Comparison of ENCODE assay signal across 22 cellular contexts in genomic region chr2:183186296-183186695, GRCh38.
"Had no signal": no experiment of that assay in that cellular context is flagged by ENCODE, and none has a peak within 500 bp of the region (broad histone marks: within the 10 kb centered on the region; RNA-seq: fewer than 3 reads in every experiment).

No MANE protein-coding gene starts in this region.

- H3K9me3 Mint-ChIP-seq: effector memory CD8-positive, alpha-beta T cell had no signal

- H3K4me3 ChIP-seq: breast epithelium, gastroesophageal sphincter, heart right ventricle, vagina had no signal

- H3K27ac ChIP-seq: breast epithelium, gastroesophageal sphincter, heart right ventricle, vagina had no signal

- H3K4me1 ChIP-seq: breast epithelium, gastroesophageal sphincter, heart right ventricle, vagina had no signal

- DNase-seq: activated CD4-positive, alpha-beta T cell treated with anti-CD3 and anti-CD28 coated beads, Interleukin-2, amount 10 ng/mL, durations not matched to agents 24 days and 14 days; activated CD4-positive, CD25-positive, alpha-beta regulatory T cell; activated CD8-positive, alpha-beta T cell treated with anti-CD3 and anti-CD28 coated beads for 36 hours; activated naive CD4-positive, alpha-beta T cell; activated naive CD8-positive, alpha-beta T cell treated with anti-CD3 and anti-CD28 coated beads, Interleukin-2, amount 10 ng/mL, durations not matched to agents 7 days and 5 days; activated T-cell treated with anti-CD3 and anti-CD28 coated beads, Interleukin-2, amount 50 U/mL, for 1 hour; aorta; effector memory CD8-positive, alpha-beta T cell; heart right ventricle; immature natural killer cell; left ventricle myocardium superior; stimulated activated CD4-positive, alpha-beta T cell treated with anti-CD3 and anti-CD28 coated beads, Interleukin-2, amount 100 ng/mL, for 24 hours; stimulated activated naive CD8-positive, alpha-beta T cell treated with anti-CD3 and anti-CD28 coated beads, Interleukin-15, amount 100 ng/mL, for 72 hours; T1000; trophoblast cell had no signal

- H3K36me3 ChIP-seq: breast epithelium had no signal

- H3K4me3 Mint-ChIP-seq: activated CD4-positive, alpha-beta T cell treated with anti-CD3 and anti-CD28 coated beads, Interleukin-2, amount 10 ng/mL, durations not matched to agents 24 days and 14 days; activated CD8-positive, alpha-beta T cell treated with anti-CD3 and anti-CD28 coated beads for 36 hours; activated naive CD8-positive, alpha-beta T cell treated with anti-CD3 and anti-CD28 coated beads, Interleukin-2, amount 10 ng/mL, durations not matched to agents 7 days and 5 days; activated T-helper 17 cell treated with anti-CD3 and anti-CD28 coated beads, Interleukin-2, amount 50 U/mL, for 72 hours; dendritic cell treated with granulocyte-macrophage colony-stimulating factor and Interleukin-4, amounts not matched to agents 40 ng/mL and 50 ng/mL, for 4 days; effector memory CD8-positive, alpha-beta T cell; immature natural killer cell; neural crest cell had no signal

- H3K4me1 Mint-ChIP-seq: immature natural killer cell, neural crest cell had no signal

- H3K27ac Mint-ChIP-seq: activated naive CD8-positive, alpha-beta T cell treated with anti-CD3 and anti-CD28 coated beads, Interleukin-2, amount 10 ng/mL, durations not matched to agents 7 days and 5 days; dendritic cell treated with granulocyte-macrophage colony-stimulating factor and Interleukin-4, amounts not matched to agents 40 ng/mL and 50 ng/mL, for 4 days; immature natural killer cell; stimulated activated naive CD8-positive, alpha-beta T cell treated with anti-CD3 and anti-CD28 coated beads, Interleukin-15, amount 100 ng/mL, for 72 hours had no signal

- H3K9me3 ChIP-seq: vagina had no signal

- ATAC-seq: activated T-helper 17 cell treated with anti-CD3 and anti-CD28 coated beads, Interleukin-2, amount 50 U/mL, for 72 hours; effector memory CD8-positive, alpha-beta T cell; gastroesophageal sphincter; heart right ventricle; left ventricle myocardium superior; stimulated activated naive CD8-positive, alpha-beta T cell treated with anti-CD3 and anti-CD28 coated beads, Interleukin-15, amount 100 ng/mL, for 72 hours had no signal

- H3K27me3 ChIP-seq: breast epithelium, gastroesophageal sphincter, heart right ventricle, vagina had no signal

- H3K27me3 Mint-ChIP-seq: activated CD4-positive, alpha-beta T cell treated with anti-CD3 and anti-CD28 coated beads, Interleukin-2, amount 10 ng/mL, durations not matched to agents 24 days and 14 days; activated CD8-positive, alpha-beta T cell treated with anti-CD3 and anti-CD28 coated beads for 36 hours; activated naive CD8-positive, alpha-beta T cell treated with anti-CD3 and anti-CD28 coated beads, Interleukin-2, amount 10 ng/mL, durations not matched to agents 7 days and 5 days; activated T-helper 17 cell treated with anti-CD3 and anti-CD28 coated beads, Interleukin-2, amount 50 U/mL, for 72 hours; dendritic cell treated with granulocyte-macrophage colony-stimulating factor and Interleukin-4, amounts not matched to agents 40 ng/mL and 50 ng/mL, for 4 days; effector memory CD8-positive, alpha-beta T cell; progenitor cell of endocrine pancreas; stimulated activated naive CD8-positive, alpha-beta T cell treated with anti-CD3 and anti-CD28 coated beads, Interleukin-15, amount 100 ng/mL, for 72 hours had no signal
